ENCODE assay signal across 20 cellular contexts in genomic region chr10:107418411-107418810, GRCh38.
DNase-seq lines count a peak whose midpoint lies in the region; ATAC-seq and TF ChIP-seq lines count a peak whose summit lies in the region.
"Had no signal": no experiment of that assay in that cellular context is flagged by ENCODE, and none has a peak within 500 bp of the region (broad histone marks: within the 10 kb centered on the region; RNA-seq: fewer than 3 reads in every experiment).

No MANE protein-coding gene starts in this region.

- intact Hi-C loops in dorsolateral prefrontal cortex (cut with DNase I), result no loop called here

- H3K4me3 ChIP-seq in dorsolateral prefrontal cortex, result no peak overlapping the region
- H3K4me3 ChIP-seq: breast epithelium, prostate gland, stomach had no signal

- H3K27ac ChIP-seq in dorsolateral prefrontal cortex, result no peak overlapping the region
- H3K27ac ChIP-seq: breast epithelium, prostate gland, stomach had no signal

- H3K27me3 ChIP-seq in dorsolateral prefrontal cortex, result no peaks in the 10 kb centered on the region
- H3K27me3 ChIP-seq: breast epithelium, stomach had no signal

- DNase-seq in medulla oblongata (ENCODE audit: extremely low spot score), result peak; percentile 39
- DNase-seq in activated T-cell treated with anti-CD3 and anti-CD28 coated beads for 4 hours, result no peak
- no peak for DNase-seq in NCI-H187 treated with DMSO at 0.1 percent for 48 hours (lab: John Stamatoyannopoulos, UW)
- no peak for DNase-seq in NCI-H446 treated with DMSO at 0.1 percent for 48 hours (lab: John Stamatoyannopoulos, UW)
- no peak for DNase-seq in dorsolateral prefrontal cortex
- DNase-seq: activated naive CD4-positive, alpha-beta T cell treated with anti-CD3 and anti-CD28 coated beads, Interleukin-2, amount 50 U/mL, for 16 hours; AML-193; DMS 273 treated with DMSO at 0.1 percent for 48 hours; effector CD8-positive, alpha-beta T cell; Kasumi-1; left colon; NCI-H1694 treated with DMSO at 0.1 percent for 48 hours; NCI-H69; stomach had no signal

- peak; percentile 27 for ATAC-seq in GM18861 (IDR thresholded peaks at IDR 0.05; ENCODE audit: unreplicated experiment)
- peak; percentile 71 for ATAC-seq in GM21786 (IDR thresholded peaks at IDR 0.05; ENCODE audit: unreplicated experiment)
- ATAC-seq in HG03571 (IDR thresholded peaks at IDR 0.05; ENCODE audit: unreplicated experiment), result peak; percentile 53
- ATAC-seq: activated CD4-positive, CD25-positive, alpha-beta regulatory T cell treated with anti-CD3 and anti-CD28 coated beads, Interleukin-2, amount 50 U/mL, for 24 hours; left colon had no signal

- no peak for TF ChIP-seq CTCF in dorsolateral prefrontal cortex (IDR thresholded peaks at IDR 0.05 in 54 of 56, conservative IDR thresholded peaks at IDR 0.05 in 2 of 56; ENCODE audit: low read depth in 1 of 56, partially characterized antibody in 56 of 56)
